11 cellular contexts compared by ENCODE assay signal in genomic region chr20:2420510-2420909, GRCh38. TPM values are rescaled to one million over a fixed set of nuclear protein-coding genes. Genes with fewer than 3 reads are reported as not detected.
"Had no signal": no experiment of that assay in that cellular context is flagged by ENCODE, and none has a peak within 500 bp of the region (broad histone marks: within the 10 kb centered on the region; RNA-seq: fewer than 3 reads in every experiment).

No MANE protein-coding gene starts in this region.

- H3K9me3 ChIP-seq: HAP-1 had no signal

- H3K4me3 ChIP-seq: GM23248, HAP-1 had no signal

- H3K9ac ChIP-seq: GM23248, KMS-11 had no signal

- H3K4me2 ChIP-seq: KMS-11 had no signal

- H2AFZ ChIP-seq: GM23248 had no signal

- DNase-seq: GOT3, H7, HFFc6, KBM-7 had no signal

- H3K36me3 ChIP-seq: HAP-1 had no signal

- H3K4me1 ChIP-seq: HAP-1 had no signal

- H3K27ac ChIP-seq: GM23248, KMS-11 had no signal

- FAIRE-seq: HTR-8/SVneo had no signal

RNA-seq across cellular contexts. Expression of gene TGM6, which starts 39.8 kb away (rescaled TPM):
- total RNA-seq: GM23248, H4, H7, HFFc6, HT-29 had no signal
- polyA plus RNA-seq: GM23248, IgD-negative memory B cell had no signal
